In genomic region chr17:78601577-78602190, GRCh38 we compare ENCODE assay signal across 1 cellular context.
TF ChIP-seq lines count a peak whose summit lies in the region.

No MANE protein-coding gene starts in this region.

TF ChIP-seq in HepG2, 621 proteins besides CTCF, POLR2A, EP300 and RAD21 (continued from another document and continues in another):
- TF ChIP-seq NFRKB (IDR thresholded peaks at IDR 0.05) (no peak), PLRG1 (conservative IDR thresholded peaks at IDR 0.05) (no peak), ZSCAN22 (CRISPR knock-in tag; IDR thresholded peaks at IDR 0.05) (no peak), ZBTB38 (CRISPR knock-in tag; IDR thresholded peaks at IDR 0.05) (peak; percentile 89), HNRNPK (IDR thresholded peaks at IDR 0.05; ENCODE audit: low read depth, low read length, poor library complexity, severe bottlenecking) (no peak), ZNF280B (CRISPR knock-in tag; IDR thresholded peaks at IDR 0.05; ENCODE audit: borderline replicate concordance) (peak; percentile 61; the same call in 1 of the 2 replicates), RFXANK (CRISPR knock-in tag; IDR thresholded peaks at IDR 0.05) (no peak), ZSCAN31 (CRISPR knock-in tag; IDR thresholded peaks at IDR 0.05; ENCODE audit: low read depth) (peak; percentile 93), ZNF557 (CRISPR knock-in tag; IDR thresholded peaks at IDR 0.05) (peak; percentile 80; the same call in 1 of the 2 replicates), MZF1 (CRISPR knock-in tag; IDR thresholded peaks at IDR 0.05; ENCODE audit: borderline replicate concordance) (no peak), ZNF496 (CRISPR knock-in tag; IDR thresholded peaks at IDR 0.05; ENCODE audit: insufficient replicate concordance) (no peak), FOXP1 (IDR thresholded peaks at IDR 0.05) (no peak), FOXP1 (CRISPR knock-in tag; IDR thresholded peaks at IDR 0.05) (peak; percentile 74), PRDM10 (CRISPR knock-in tag; IDR thresholded peaks at IDR 0.05; ENCODE audit: low read depth) (0 out of 2 replicates have a peak, but pooled peaks have one; percentile 42), YEATS4 (CRISPR knock-in tag; IDR thresholded peaks at IDR 0.05; ENCODE audit: borderline replicate concordance) (peak; percentile 73; the same call in 1 of the 2 replicates), PRDM4 (CRISPR knock-in tag; IDR thresholded peaks at IDR 0.05; ENCODE audit: borderline replicate concordance) (no peak), ZNF333 (CRISPR knock-in tag; IDR thresholded peaks at IDR 0.05; ENCODE audit: borderline replicate concordance) (no peak), MAZ (IDR thresholded peaks at IDR 0.05; ENCODE audit: borderline replicate concordance, low read depth, low read length) (no peak), MAZ (CRISPR knock-in tag; IDR thresholded peaks at IDR 0.05; ENCODE audit: low read depth) (peak; percentile 74), TFE3 (CRISPR knock-in tag; IDR thresholded peaks at IDR 0.05) (peak; percentile 57), ZFP1 (CRISPR knock-in tag; IDR thresholded peaks at IDR 0.05) (peak; percentile 46; the same call in 1 of the 2 replicates), DDIT3 (CRISPR knock-in tag; IDR thresholded peaks at IDR 0.05) (no peak), KLF11 (CRISPR knock-in tag; IDR thresholded peaks at IDR 0.05) (no peak), HIVEP1 (CRISPR knock-in tag; IDR thresholded peaks at IDR 0.05) (peak; percentile 95), TFDP2 (CRISPR knock-in tag; IDR thresholded peaks at IDR 0.05) (peak; percentile 64; the same call in 1 of the 2 replicates), IRF1 (CRISPR knock-in tag; IDR thresholded peaks at IDR 0.05; ENCODE audit: low read depth) (no peak), THAP8 (CRISPR knock-in tag; IDR thresholded peaks at IDR 0.05; ENCODE audit: borderline replicate concordance) (no peak), ZC3H13 (CRISPR knock-in tag; IDR thresholded peaks at IDR 0.05) (no peak), PHF8 (CRISPR knock-in tag; IDR thresholded peaks at IDR 0.05) (peak; percentile 42), NR1H2 (CRISPR knock-in tag; IDR thresholded peaks at IDR 0.05; ENCODE audit: borderline replicate concordance, low read depth) (no peak; the same call in 1 of the 2 replicates), RNF2 (conservative IDR thresholded peaks at IDR 0.05; ENCODE audit: low read depth) (no peak), ZNF552 (CRISPR knock-in tag; IDR thresholded peaks at IDR 0.05; ENCODE audit: borderline replicate concordance) (no peak), RARA (CRISPR knock-in tag; IDR thresholded peaks at IDR 0.05) (peak; percentile 98), BORCS8-MEF2B (CRISPR knock-in tag; IDR thresholded peaks at IDR 0.05) (0 out of 2 replicates have a peak, but pooled peaks have one; percentile 26), ZNF484 (CRISPR knock-in tag; IDR thresholded peaks at IDR 0.05; ENCODE audit: borderline replicate concordance, low read depth) (no peak), FOXC1 (CRISPR knock-in tag; IDR thresholded peaks at IDR 0.05; ENCODE audit: borderline replicate concordance) (no peak), TRIM22 (IDR thresholded peaks at IDR 0.05) (no peak), PRDM15 (CRISPR knock-in tag; IDR thresholded peaks at IDR 0.05) (0 out of 2 replicates have a peak, but pooled peaks have one; percentile 20), MYNN (CRISPR knock-in tag; IDR thresholded peaks at IDR 0.05; ENCODE audit: low read depth) (peak; percentile 40; the same call in 1 of the 2 replicates), TEAD2 (CRISPR knock-in tag; IDR thresholded peaks at IDR 0.05) (no peak), SP4 (CRISPR knock-in tag; IDR thresholded peaks at IDR 0.05) (0 out of 2 replicates have a peak, but pooled peaks have one; percentile 11), NFKB2 (CRISPR knock-in tag; IDR thresholded peaks at IDR 0.05; ENCODE audit: borderline replicate concordance) (peak; percentile 78; the same call in 1 of the 2 replicates), GATAD1 (CRISPR knock-in tag; IDR thresholded peaks at IDR 0.05) (peak; percentile 72; the same call in 1 of the 2 replicates), ZNF230 (CRISPR knock-in tag; IDR thresholded peaks at IDR 0.05) (no peak)
